28 cellular contexts compared by ENCODE assay signal in the genomic region with DNA sequence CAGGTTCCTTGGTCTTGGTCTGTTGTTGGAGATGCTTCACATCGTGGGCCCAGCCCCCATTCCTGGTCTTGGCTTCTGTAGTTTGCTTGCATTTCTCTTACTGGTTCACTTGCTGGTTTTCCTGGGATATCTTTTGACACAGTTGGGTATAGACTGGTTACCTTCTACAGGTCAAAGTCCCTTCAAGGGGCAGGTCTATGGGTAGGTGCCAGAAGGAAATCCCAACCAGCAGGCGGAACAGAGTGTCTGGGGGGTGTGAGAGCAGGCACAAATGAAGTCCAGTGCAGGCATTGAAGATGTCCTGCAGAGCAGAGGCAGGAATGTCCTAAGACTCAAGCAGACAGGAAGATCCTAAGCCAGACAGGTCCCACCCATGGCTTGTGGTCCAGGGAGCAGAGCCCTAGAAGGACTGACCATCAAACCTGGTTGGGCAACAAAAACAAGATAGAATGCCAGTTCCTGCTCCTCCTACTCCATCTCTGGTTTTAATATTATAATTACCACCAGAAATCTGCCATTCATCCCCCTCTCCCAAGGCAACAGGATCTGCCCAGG.
"Had no signal": no experiment of that assay in that cellular context is flagged by ENCODE, and none has a peak within 500 bp of the region (broad histone marks: within the 10 kb centered on the region; RNA-seq: fewer than 3 reads in every experiment).

No MANE protein-coding gene starts in this region.

- H3K9me3 ChIP-seq: esophagus squamous epithelium, gastrocnemius medialis, pancreas, prostate gland, sigmoid colon, stomach, thyroid gland, upper lobe of right lung had no signal

- H3K27ac ChIP-seq: epithelial cell of prostate, esophagus squamous epithelium, pancreas, prostate gland, sigmoid colon, stomach, thyroid gland, upper lobe of right lung had no signal

- H3K4me3 ChIP-seq: esophagus squamous epithelium, gastrocnemius medialis, pancreas, prostate gland, sigmoid colon, smooth muscle cell, stomach, thyroid gland, upper lobe of right lung had no signal

- H3K36me3 ChIP-seq: esophagus squamous epithelium, gastrocnemius medialis, pancreas, prostate gland, sigmoid colon, stomach, thyroid gland, upper lobe of right lung had no signal

- ATAC-seq: activated CD8-positive, alpha-beta T cell treated with anti-CD3 and anti-CD28 coated beads for 36 hours; activated naive CD8-positive, alpha-beta T cell treated with anti-CD3 and anti-CD28 coated beads, Interleukin-2, amount 50 U/mL, for 24 hours; activated T-cell treated with anti-CD3 and anti-CD28 coated beads, Interleukin-2, amount 50 U/mL, for 4 hours; naive thymus-derived CD4-positive, alpha-beta T cell; pancreas; stimulated activated naive B cell treated with anti-CD40 and anti-IgM and Interleukin-4, amounts not matched to agents 10 μg/mL and 1 μg/mL and 100 μg/mL, for 72 hours; T-helper 17 cell; upper lobe of right lung; WTC11 had no signal

- H3K27me3 ChIP-seq: gastrocnemius medialis, pancreas, sigmoid colon, stomach, thyroid gland, upper lobe of right lung had no signal

- DNase-seq: activated CD4-positive, alpha-beta T cell treated with anti-CD3 and anti-CD28 coated beads for 1 hour; activated CD4-positive, alpha-beta T cell treated with anti-CD3 and anti-CD28 coated beads, Interleukin-2, amount 10 ng/mL, durations not matched to agents 7 days and 5 days; activated CD8-positive, alpha-beta T cell treated with anti-CD3 and anti-CD28 coated beads for 36 hours; activated naive CD8-positive, alpha-beta T cell treated with anti-CD3 and anti-CD28 coated beads, Interleukin-2, amount 50 U/mL, for 24 hours; activated T-cell treated with anti-CD3 and anti-CD28 coated beads, Interleukin-2, amount 50 U/mL, for 4 hours; dermis blood vessel endothelial cell; effector CD8-positive, alpha-beta T cell; esophagus squamous epithelium; hippocampal formation; left cardiac atrium; naive thymus-derived CD4-positive, alpha-beta T cell; nucleus accumbens; pancreas; retina; sigmoid colon; stimulated activated CD4-positive, alpha-beta T cell treated with anti-CD3 and anti-CD28 coated beads, Interleukin-1b, Interleukin-23, amount 100 ng/mL, for 48 hours; stimulated activated CD4-positive, alpha-beta T cell treated with anti-CD3 and anti-CD28 coated beads, Interleukin-4, amount 100 ng/mL, for 4 hours; stimulated activated naive B cell treated with anti-CD40 and anti-IgM and Interleukin-4, amounts not matched to agents 10 μg/mL and 1 μg/mL and 100 μg/mL, for 72 hours; stomach; T-helper 17 cell; T1000; thyroid gland; upper lobe of right lung had no signal
